In the genomic region with DNA sequence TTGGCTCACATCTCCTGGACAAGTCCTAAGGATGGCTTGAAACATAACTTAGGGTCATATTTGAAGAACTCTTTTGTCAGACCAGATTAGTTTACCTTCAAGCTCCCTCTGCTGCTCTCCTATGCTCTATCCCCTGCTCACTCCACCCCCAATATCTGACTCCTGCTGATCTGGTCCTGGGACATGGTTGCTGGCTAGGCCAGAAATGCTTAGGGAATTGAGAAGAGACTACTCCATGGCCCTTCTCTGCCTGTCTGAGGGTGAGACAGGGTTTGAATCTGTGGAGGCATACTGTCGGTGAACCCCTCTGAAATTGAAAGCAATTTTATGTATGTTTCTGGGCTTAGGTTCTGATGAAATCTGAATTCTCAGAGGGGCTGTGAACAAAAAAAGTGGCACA, we compare ENCODE assay signal across 14 cellular contexts. TPM values are rescaled to one million over a fixed set of nuclear protein-coding genes. Genes with fewer than 3 reads are reported as not detected.
DNase-seq lines count a peak whose midpoint lies in the region; ATAC-seq and TF ChIP-seq lines count a peak whose summit lies in the region.
"Had no signal": no experiment of that assay in that cellular context is flagged by ENCODE, and none has a peak within 500 bp of the region (broad histone marks: within the 10 kb centered on the region; RNA-seq: fewer than 3 reads in every experiment).

No MANE protein-coding gene starts in this region.

- H3K27me3 Mint-ChIP-seq in T-helper 1 cell treated with Interleukin-12 subunit alpha and Interleukin-12 subunit beta and Interleukin-4 antibody, amounts not matched to agents 30 μg/mL and 1 μg/mL, for 36 hours (ENCODE audit: low read depth): no peaks in the 10 kb centered on the region
- H3K27me3 Mint-ChIP-seq in nephron (ENCODE audit: low read depth): no peaks in the 10 kb centered on the region

- H3K36me3 Mint-ChIP-seq in T-helper 1 cell treated with Interleukin-12 subunit alpha and Interleukin-12 subunit beta and Interleukin-4 antibody, amounts not matched to agents 30 μg/mL and 1 μg/mL, for 36 hours (ENCODE audit: low read depth): peaks cover 30% of the 10 kb centered on the region
- peaks cover 34 to 40% of the 10 kb centered on the region in 2 donors for H3K36me3 Mint-ChIP-seq in activated naive CD4-positive, alpha-beta T cell treated with anti-CD3 and anti-CD28 coated beads, Interleukin-2, amount 50 U/mL, for 72 hours
- H3K36me3 Mint-ChIP-seq in nephron (ENCODE audit: low read depth): peaks cover 9% of the 10 kb centered on the region

- no peaks in the 10 kb centered on the region for H3K9me3 Mint-ChIP-seq in T-helper 1 cell treated with Interleukin-12 subunit alpha and Interleukin-12 subunit beta and Interleukin-4 antibody, amounts not matched to agents 30 μg/mL and 1 μg/mL, for 36 hours
- no peaks in the 10 kb centered on the region for H3K9me3 Mint-ChIP-seq in activated naive CD4-positive, alpha-beta T cell treated with anti-CD3 and anti-CD28 coated beads, Interleukin-2, amount 50 U/mL, for 72 hours
- H3K9me3 Mint-ChIP-seq in nephron: no peaks in the 10 kb centered on the region

- peak overlapping the region; percentile 74 for H3K4me3 Mint-ChIP-seq in T-helper 1 cell treated with Interleukin-12 subunit alpha and Interleukin-12 subunit beta and Interleukin-4 antibody, amounts not matched to agents 30 μg/mL and 1 μg/mL, for 36 hours
- H3K4me3 Mint-ChIP-seq in nephron: peak overlapping the region in 2 of 3 experiments; percentile 63 to 67

- DNase-seq in T-helper 1 cell (no peak), NCI-H226 (no peak), ecto neural progenitor cell (ENCODE audit: low spot score) (no peak)
- no peak for DNase-seq in activated naive CD4-positive, alpha-beta T cell treated with anti-CD3 and anti-CD28 coated beads, Interleukin-2, amount 50 U/mL, for 72 hours (ENCODE audit: low spot score in 2 of 2)
- DNase-seq: activated CD4-positive, alpha-beta T cell treated with anti-CD3 and anti-CD28 coated beads for 4 hours; anterior cingulate cortex; DMS 273 treated with DMSO at 0.1 percent for 48 hours; effector CD8-positive, alpha-beta T cell; GM23248; sigmoid colon had no signal

- peak overlapping the region; percentile 83 for H3K27ac Mint-ChIP-seq in T-helper 1 cell treated with Interleukin-12 subunit alpha and Interleukin-12 subunit beta and Interleukin-4 antibody, amounts not matched to agents 30 μg/mL and 1 μg/mL, for 36 hours
- peak overlapping the region; percentile 75 to 95 for H3K27ac Mint-ChIP-seq in activated naive CD4-positive, alpha-beta T cell treated with anti-CD3 and anti-CD28 coated beads, Interleukin-2, amount 50 U/mL, for 72 hours
- H3K27ac Mint-ChIP-seq in nephron: no peak overlapping the region

- H3K4me1 Mint-ChIP-seq in T-helper 1 cell treated with Interleukin-12 subunit alpha and Interleukin-12 subunit beta and Interleukin-4 antibody, amounts not matched to agents 30 μg/mL and 1 μg/mL, for 36 hours (ENCODE audit: low read depth): peaks cover 70% of the 10 kb centered on the region
- H3K4me1 Mint-ChIP-seq in nephron: peaks cover 45% of the 10 kb centered on the region

- TF ChIP-seq POLR2A in GM15510 (IDR thresholded peaks at IDR 0.05; ENCODE audit: borderline replicate concordance, extremely low read depth, insufficient read length): peak; percentile 19

- no peak for TF ChIP-seq CTCF in nephron (IDR thresholded peaks at IDR 0.05; ENCODE audit: unreplicated experiment in 3 of 3)

- ATAC-seq in activated naive CD4-positive, alpha-beta T cell treated with anti-CD3 and anti-CD28 coated beads, Interleukin-2, amount 50 U/mL, for 72 hours: no peak
- no peak for ATAC-seq in GM21737 (IDR thresholded peaks at IDR 0.05; ENCODE audit: unreplicated experiment)

RNA-seq across cellular contexts. Expression of a gene that starts 3.3 kb away (rescaled TPM):
- 10 to 100 TPM; 59.4 to 60.2 TPM for total RNA-seq in activated naive CD4-positive, alpha-beta T cell treated with anti-CD3 and anti-CD28 coated beads, Interleukin-2, amount 50 U/mL, for 72 hours

Comparison
In these comparisons a context has a peak if more than half of its experiments do, and no peak if none do; other contexts are left out.
1. H3K27ac Mint-ChIP-seq: peak in T-helper 1 cell treated with Interleukin-12 subunit alpha and Interleukin-12 subunit beta and Interleukin-4 antibody, amounts not matched to agents 30 μg/mL and 1 μg/mL, for 36 hours (single experiment) and activated naive CD4-positive, alpha-beta T cell treated with anti-CD3 and anti-CD28 coated beads, Interleukin-2, amount 50 U/mL, for 72 hours (2 of 2); none in nephron (0 of 3).